ENCODE assay signal across 22 cellular contexts in genomic region chr4:52866734-52867133, GRCh38. TPM values are rescaled to one million over a fixed set of nuclear protein-coding genes. Genes with fewer than 3 reads are reported as not detected.
"Had no signal": no experiment of that assay in that cellular context is flagged by ENCODE, and none has a peak within 500 bp of the region (broad histone marks: within the 10 kb centered on the region; RNA-seq: fewer than 3 reads in every experiment).

No MANE protein-coding gene starts in this region.

- H3K36me3 Mint-ChIP-seq: natural killer cell had no signal

- H3K4me1 ChIP-seq: parathyroid adenoma had no signal

- H3K4me1 Mint-ChIP-seq: memory B cell had no signal

- H3K27me3 ChIP-seq: hepatocyte, right lobe of liver, uterus had no signal

- H3K9me3 ChIP-seq: right lobe of liver, stomach, tibial nerve, upper lobe of right lung, uterus had no signal

- H3K4me3 Mint-ChIP-seq: effector memory CD8-positive, alpha-beta T cell; memory B cell; natural killer cell; stimulated activated effector memory CD8-positive, alpha-beta T cell treated with anti-CD3 and anti-CD28 coated beads, Interleukin-12 subunit alpha, Interleukin-12 subunit beta, amount 100 ng/mL, for 72 hours had no signal

- H3K9ac ChIP-seq: neural progenitor cell, parathyroid adenoma had no signal

- H3K4me3 ChIP-seq: hepatocyte, lung, neural progenitor cell, right lobe of liver, stomach, tibial nerve, upper lobe of right lung, uterus had no signal

- ATAC-seq: effector memory CD8-positive, alpha-beta T cell; left lobe of liver; natural killer cell; right lobe of liver; stimulated activated effector memory CD8-positive, alpha-beta T cell treated with anti-CD3 and anti-CD28 coated beads, Interleukin-12 subunit alpha, Interleukin-12 subunit beta, amount 100 ng/mL, for 72 hours; upper lobe of right lung had no signal

- DNase-seq: cortex of kidney; effector memory CD8-positive, alpha-beta T cell; kidney; natural killer cell; right lobe of liver; small intestine; stimulated activated CD4-positive, alpha-beta T cell treated with anti-CD3 and anti-CD28 coated beads, Interleukin-2, amount 100 ng/mL, for 24 hours; stimulated activated CD4-positive, alpha-beta T cell treated with anti-CD3 and anti-CD28 coated beads, Interleukin-4, amount 100 ng/mL, for 24 hours; stimulated activated naive CD4-positive, alpha-beta T cell treated with Interleukin-2 at 50 U/mL for 16 hours; stomach; upper lobe of right lung; uterus had no signal

- H2AFZ ChIP-seq: hepatocyte, neural progenitor cell, parathyroid adenoma had no signal

- H3K27ac ChIP-seq: hepatocyte, neural progenitor cell, parathyroid adenoma, right lobe of liver, stomach, tibial nerve, upper lobe of right lung had no signal

- H3K9me3 Mint-ChIP-seq: effector memory CD8-positive, alpha-beta T cell; memory B cell; natural killer cell; neural progenitor cell; stimulated activated effector memory CD8-positive, alpha-beta T cell treated with anti-CD3 and anti-CD28 coated beads, Interleukin-12 subunit alpha, Interleukin-12 subunit beta, amount 100 ng/mL, for 72 hours had no signal

- H3K27me3 Mint-ChIP-seq: progenitor cell of endocrine pancreas had no signal

- H3K27ac Mint-ChIP-seq: effector memory CD8-positive, alpha-beta T cell; memory B cell; natural killer cell; neural progenitor cell; stimulated activated effector memory CD8-positive, alpha-beta T cell treated with anti-CD3 and anti-CD28 coated beads, Interleukin-12 subunit alpha, Interleukin-12 subunit beta, amount 100 ng/mL, for 72 hours had no signal

- H3K79me2 ChIP-seq: parathyroid adenoma had no signal

- H3K4me2 ChIP-seq: neural progenitor cell had no signal

- H3K36me3 ChIP-seq: neural progenitor cell, right lobe of liver, upper lobe of right lung, uterus had no signal

RNA-seq across cellular contexts. Expression of gene RASL11B, which starts 4.6 kb away (rescaled TPM):
- total RNA-seq: dermis microvascular lymphatic vessel endothelial cell, natural killer cell had no signal
